ENCODE assay signal across 9 cellular contexts in genomic region chr7:3300651-3301471, GRCh38. TPM values are rescaled to one million over a fixed set of nuclear protein-coding genes. Genes with fewer than 3 reads are reported as not detected.
A peak's percentile ranks its signal among the peaks of the same experiment; 100 is the strongest.
DNase-seq lines count a peak whose midpoint lies in the region; ATAC-seq, FAIRE-seq and TF ChIP-seq lines count a peak whose summit lies in the region.
"Had no signal": no experiment of that assay in that cellular context is flagged by ENCODE, and none has a peak within 500 bp of the region (broad histone marks: within the 10 kb centered on the region; RNA-seq: fewer than 3 reads in every experiment).

A gene with protein sequence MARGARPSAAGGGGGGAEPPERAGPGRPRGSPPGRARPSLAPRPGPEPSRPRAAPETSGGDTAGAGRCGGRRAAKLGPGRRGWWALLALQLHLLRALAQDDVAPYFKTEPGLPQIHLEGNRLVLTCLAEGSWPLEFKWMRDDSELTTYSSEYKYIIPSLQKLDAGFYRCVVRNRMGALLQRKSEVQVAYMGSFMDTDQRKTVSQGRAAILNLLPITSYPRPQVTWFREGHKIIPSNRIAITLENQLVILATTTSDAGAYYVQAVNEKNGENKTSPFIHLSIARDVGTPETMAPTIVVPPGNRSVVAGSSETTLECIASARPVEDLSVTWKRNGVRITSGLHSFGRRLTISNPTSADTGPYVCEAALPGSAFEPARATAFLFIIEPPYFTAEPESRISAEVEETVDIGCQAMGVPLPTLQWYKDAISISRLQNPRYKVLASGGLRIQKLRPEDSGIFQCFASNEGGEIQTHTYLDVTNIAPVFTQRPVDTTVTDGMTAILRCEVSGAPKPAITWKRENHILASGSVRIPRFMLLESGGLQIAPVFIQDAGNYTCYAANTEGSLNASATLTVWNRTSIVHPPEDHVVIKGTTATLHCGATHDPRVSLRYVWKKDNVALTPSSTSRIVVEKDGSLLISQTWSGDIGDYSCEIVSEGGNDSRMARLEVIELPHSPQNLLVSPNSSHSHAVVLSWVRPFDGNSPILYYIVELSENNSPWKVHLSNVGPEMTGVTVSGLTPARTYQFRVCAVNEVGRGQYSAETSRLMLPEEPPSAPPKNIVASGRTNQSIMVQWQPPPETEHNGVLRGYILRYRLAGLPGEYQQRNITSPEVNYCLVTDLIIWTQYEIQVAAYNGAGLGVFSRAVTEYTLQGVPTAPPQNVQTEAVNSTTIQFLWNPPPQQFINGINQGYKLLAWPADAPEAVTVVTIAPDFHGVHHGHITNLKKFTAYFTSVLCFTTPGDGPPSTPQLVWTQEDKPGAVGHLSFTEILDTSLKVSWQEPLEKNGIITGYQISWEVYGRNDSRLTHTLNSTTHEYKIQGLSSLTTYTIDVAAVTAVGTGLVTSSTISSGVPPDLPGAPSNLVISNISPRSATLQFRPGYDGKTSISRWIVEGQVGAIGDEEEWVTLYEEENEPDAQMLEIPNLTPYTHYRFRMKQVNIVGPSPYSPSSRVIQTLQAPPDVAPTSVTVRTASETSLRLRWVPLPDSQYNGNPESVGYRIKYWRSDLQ (N-terminal part only) (plus strand): TSS chr7:3301252. CDS start chr7:3301587, 335 bp downstream.

- H3K4me1 ChIP-seq in OCI-LY1 (ENCODE audit: insufficient read depth, low read length, severe bottlenecking): peaks cover 48% of the 10 kb centered on the region

- H3K4me3 Mint-ChIP-seq in activated T-helper 1 cell treated with anti-CD3 and anti-CD28 coated beads, Interleukin-12 subunit alpha, Interleukin-12 subunit beta, Interleukin-2, Interleukin-4 antibody, amounts not matched to agents 30 ng/mL and 10 ng/mL and 1 ng/mL, durations not matched to agents 14 hours and 24 hours and 36 hours: peak within 1 kb of the TSS; percentile 73
- peak within 1 kb of the TSS; percentile 70 for H3K4me3 Mint-ChIP-seq in natural killer cell treated with Interleukin-12 subunit alpha and Interleukin-12 subunit beta and Interleukin-15 and Interleukin-18, amount 100 ng/mL, for 72 hours
- peak within 1 kb of the TSS; percentile 78 to 80 for H3K4me3 Mint-ChIP-seq in stimulated activated naive B cell treated with anti-CD40 and anti-IgM and Interleukin-4, amounts not matched to agents 10 μg/mL and 1 μg/mL and 100 μg/mL, for 72 hours

- no peaks in the 10 kb centered on the region for H3K27me3 ChIP-seq in OCI-LY1 (ENCODE audit: insufficient read depth, low read length)

- H3K9me3 Mint-ChIP-seq in activated T-helper 1 cell treated with anti-CD3 and anti-CD28 coated beads, Interleukin-12 subunit alpha, Interleukin-12 subunit beta, Interleukin-2, Interleukin-4 antibody, amounts not matched to agents 30 ng/mL and 10 ng/mL and 1 ng/mL, durations not matched to agents 14 hours and 24 hours and 36 hours: no peaks in the 10 kb centered on the region
- H3K9me3 Mint-ChIP-seq in natural killer cell treated with Interleukin-12 subunit alpha and Interleukin-12 subunit beta and Interleukin-15 and Interleukin-18, amount 100 ng/mL, for 72 hours: no peaks in the 10 kb centered on the region
- H3K9me3 Mint-ChIP-seq in stimulated activated naive B cell treated with anti-CD40 and anti-IgM and Interleukin-4, amounts not matched to agents 10 μg/mL and 1 μg/mL and 100 μg/mL, for 72 hours: peaks cover 0 to 2% of the 10 kb centered on the region in 2 donors

- no peaks in the 10 kb centered on the region for H3K36me3 Mint-ChIP-seq in activated T-helper 1 cell treated with anti-CD3 and anti-CD28 coated beads, Interleukin-12 subunit alpha, Interleukin-12 subunit beta, Interleukin-2, Interleukin-4 antibody, amounts not matched to agents 30 ng/mL and 10 ng/mL and 1 ng/mL, durations not matched to agents 14 hours and 24 hours and 36 hours (ENCODE audit: low read depth)
- no peaks in the 10 kb centered on the region for H3K36me3 Mint-ChIP-seq in natural killer cell treated with Interleukin-12 subunit alpha and Interleukin-12 subunit beta and Interleukin-15 and Interleukin-18, amount 100 ng/mL, for 72 hours
- H3K36me3 Mint-ChIP-seq in stimulated activated naive B cell treated with anti-CD40 and anti-IgM and Interleukin-4, amounts not matched to agents 10 μg/mL and 1 μg/mL and 100 μg/mL, for 72 hours: no peaks in the 10 kb centered on the region

- H3K9ac ChIP-seq in OCI-LY1 (ENCODE audit: low read length): peak within 1 kb of the TSS; percentile 71

- H3K4me1 Mint-ChIP-seq in activated T-helper 1 cell treated with anti-CD3 and anti-CD28 coated beads, Interleukin-12 subunit alpha, Interleukin-12 subunit beta, Interleukin-2, Interleukin-4 antibody, amounts not matched to agents 30 ng/mL and 10 ng/mL and 1 ng/mL, durations not matched to agents 14 hours and 24 hours and 36 hours (ENCODE audit: low read depth): peaks cover 18% of the 10 kb centered on the region
- H3K4me1 Mint-ChIP-seq in natural killer cell treated with Interleukin-12 subunit alpha and Interleukin-12 subunit beta and Interleukin-15 and Interleukin-18, amount 100 ng/mL, for 72 hours (ENCODE audit: low read depth in 2 of 2): peaks cover 0 to 13% of the 10 kb centered on the region in 2 donors
- H3K4me1 Mint-ChIP-seq in stimulated activated naive B cell treated with anti-CD40 and anti-IgM and Interleukin-4, amounts not matched to agents 10 μg/mL and 1 μg/mL and 100 μg/mL, for 72 hours: peaks cover 11 to 19% of the 10 kb centered on the region in 2 donors

- H3K27me3 Mint-ChIP-seq in activated T-helper 1 cell treated with anti-CD3 and anti-CD28 coated beads, Interleukin-12 subunit alpha, Interleukin-12 subunit beta, Interleukin-2, Interleukin-4 antibody, amounts not matched to agents 30 ng/mL and 10 ng/mL and 1 ng/mL, durations not matched to agents 14 hours and 24 hours and 36 hours (ENCODE audit: insufficient read depth): peaks cover 54% of the 10 kb centered on the region
- peaks cover 50 to 64% of the 10 kb centered on the region in 2 donors for H3K27me3 Mint-ChIP-seq in natural killer cell treated with Interleukin-12 subunit alpha and Interleukin-12 subunit beta and Interleukin-15 and Interleukin-18, amount 100 ng/mL, for 72 hours
- H3K27me3 Mint-ChIP-seq in stimulated activated naive B cell treated with anti-CD40 and anti-IgM and Interleukin-4, amounts not matched to agents 10 μg/mL and 1 μg/mL and 100 μg/mL, for 72 hours: peaks cover 53 to 60% of the 10 kb centered on the region in 2 donors

- no peaks in the 10 kb centered on the region for H3F3A ChIP-seq in OCI-LY1 (ENCODE audit: insufficient read depth, low read length)

- peak within 1 kb of the TSS; percentile 17 for H3K27ac ChIP-seq in OCI-LY1 (ENCODE audit: low read depth, low read length, poor library complexity, severe bottlenecking)

- peak within 1 kb of the TSS; percentile 40 for H3K27ac Mint-ChIP-seq in activated T-helper 1 cell treated with anti-CD3 and anti-CD28 coated beads, Interleukin-12 subunit alpha, Interleukin-12 subunit beta, Interleukin-2, Interleukin-4 antibody, amounts not matched to agents 30 ng/mL and 10 ng/mL and 1 ng/mL, durations not matched to agents 14 hours and 24 hours and 36 hours
- no peak within 1 kb of the TSS for H3K27ac Mint-ChIP-seq in natural killer cell treated with Interleukin-12 subunit alpha and Interleukin-12 subunit beta and Interleukin-15 and Interleukin-18, amount 100 ng/mL, for 72 hours
- peak within 1 kb of the TSS; percentile 9 for H3K27ac Mint-ChIP-seq in stimulated activated naive B cell treated with anti-CD40 and anti-IgM and Interleukin-4, amounts not matched to agents 10 μg/mL and 1 μg/mL and 100 μg/mL, for 72 hours

- H3K4me3 ChIP-seq in OCI-LY1 (ENCODE audit: low read depth, low read length, poor library complexity, severe bottlenecking): peak within 1 kb of the TSS; percentile 72
- peak within 1 kb of the TSS; percentile 13 for H3K4me3 ChIP-seq in fibroblast of mammary gland (ENCODE audit: control insufficient read depth, low read depth, low read length)

- H3K79me2 ChIP-seq in OCI-LY1 (ENCODE audit: insufficient read depth, low read length): peaks cover 40% of the 10 kb centered on the region

- no peaks in the 10 kb centered on the region for H3K9me3 ChIP-seq in OCI-LY1 (ENCODE audit: low read length)

- H4K20me1 ChIP-seq in OCI-LY1 (ENCODE audit: insufficient read depth, low read length): no peaks in the 10 kb centered on the region

- no peaks in the 10 kb centered on the region for H3K36me3 ChIP-seq in OCI-LY1 (ENCODE audit: insufficient read depth, low read length)

- TF ChIP-seq CTCF in OCI-LY1 (IDR thresholded peaks at IDR 0.05; ENCODE audit: low read length) (peak; percentile 73), fibroblast of mammary gland (conservative IDR thresholded peaks at IDR 0.05; ENCODE audit: control insufficient read depth, insufficient read depth, low read depth, low read length) (peak; percentile 38)

- peak; percentile 93 for ATAC-seq in GM21381 (IDR thresholded peaks at IDR 0.05; ENCODE audit: unreplicated experiment)
- ATAC-seq in natural killer cell treated with Interleukin-12 subunit alpha and Interleukin-12 subunit beta and Interleukin-15 and Interleukin-18, amount 100 ng/mL, for 72 hours: peak; percentile 93 to 97
- peak; percentile 91 to 93 for ATAC-seq in stimulated activated naive B cell treated with anti-CD40 and anti-IgM and Interleukin-4, amounts not matched to agents 10 μg/mL and 1 μg/mL and 100 μg/mL, for 72 hours (replicated peaks)

- H2AFZ ChIP-seq in OCI-LY1 (ENCODE audit: low read length): no peak within 1 kb of the TSS; the same call in 1 of the 2 replicates

- intact Hi-C loops in activated T-helper 1 cell treated with anti-CD3 and anti-CD28 coated beads, Interleukin-12 subunit alpha, Interleukin-12 subunit beta, Interleukin-2, Interleukin-4 antibody, amounts not matched to agents 30 ng/mL and 10 ng/mL and 1 ng/mL, durations not matched to agents 14 hours and 24 hours and 36 hours (cut with micrococcal nuclease): loop anchor here (1.0 to 2.0 kb wide), 8 partner anchors 108 to 596 kb away; no protein-coding TSS in a partner anchor

- peak within 1 kb of the TSS; percentile 87 for H3K4me2 ChIP-seq in OCI-LY1 (ENCODE audit: low read length)

- H3K9me2 ChIP-seq in OCI-LY1 (ENCODE audit: low read depth, low read length): no peaks in the 10 kb centered on the region

- peak; percentile 96 for FAIRE-seq in HTR-8/SVneo (lab: Jason Lieb, UNC)
- FAIRE-seq: colon had no signal

- DNase-seq in COLO668 (lab: John Stamatoyannopoulos, UW; ENCODE audit: unreplicated experiment) (peak; percentile 99), HTR-8/SVneo (ENCODE audit: insufficient read length, low spot score) (peak; percentile 88), fibroblast of mammary gland (ENCODE audit: low read depth) (peak; percentile 79)
- DNase-seq in activated T-helper 1 cell treated with anti-CD3 and anti-CD28 coated beads, Interleukin-12 subunit alpha, Interleukin-12 subunit beta, Interleukin-2, Interleukin-4 antibody, amounts not matched to agents 30 ng/mL and 10 ng/mL and 1 ng/mL, durations not matched to agents 14 hours and 24 hours and 36 hours (ENCODE audit: low spot score): peak; percentile 88
- DNase-seq in natural killer cell treated with Interleukin-12 subunit alpha and Interleukin-12 subunit beta and Interleukin-15 and Interleukin-18, amount 100 ng/mL, for 72 hours (ENCODE audit: low spot score): peak; percentile 95
- DNase-seq in stimulated activated naive B cell treated with anti-CD40 and anti-IgM and Interleukin-4, amounts not matched to agents 10 μg/mL and 1 μg/mL and 100 μg/mL, for 72 hours: peak; percentile 82

RNA-seq across cellular contexts. Expression of the gene that starts here (rescaled TPM):
- total RNA-seq in activated T-helper 1 cell treated with anti-CD3 and anti-CD28 coated beads, Interleukin-12 subunit alpha, Interleukin-12 subunit beta, Interleukin-2, Interleukin-4 antibody, amounts not matched to agents 30 ng/mL and 10 ng/mL and 1 ng/mL, durations not matched to agents 14 hours and 24 hours and 36 hours: 0.08 and 0.15 TPM in 2 replicates
- total RNA-seq in natural killer cell treated with Interleukin-12 subunit alpha and Interleukin-12 subunit beta and Interleukin-15 and Interleukin-18, amount 100 ng/mL, for 72 hours: under 1 TPM; 0.20 to 0.40 TPM

Comparison
In these comparisons a context has a peak if more than half of its experiments do, and no peak if none do; other contexts are left out.
1. Peak in every context shown above with its lines: DNase-seq, ATAC-seq, H3K4me3 ChIP-seq and H3K27ac ChIP-seq.
2. Peak in DNase-seq in activated T-helper 1 cell treated with anti-CD3 and anti-CD28 coated beads, Interleukin-12 subunit alpha, Interleukin-12 subunit beta, Interleukin-2, Interleukin-4 antibody, amounts not matched to agents 30 ng/mL and 10 ng/mL and 1 ng/mL, durations not matched to agents 14 hours and 24 hours and 36 hours; RNA of the gene not detected or under 1 TPM.
3. Peak in DNase-seq and ATAC-seq in natural killer cell treated with Interleukin-12 subunit alpha and Interleukin-12 subunit beta and Interleukin-15 and Interleukin-18, amount 100 ng/mL, for 72 hours; RNA of the gene not detected or under 1 TPM.
4. H3K27ac Mint-ChIP-seq: peak in activated T-helper 1 cell treated with anti-CD3 and anti-CD28 coated beads, Interleukin-12 subunit alpha, Interleukin-12 subunit beta, Interleukin-2, Interleukin-4 antibody, amounts not matched to agents 30 ng/mL and 10 ng/mL and 1 ng/mL, durations not matched to agents 14 hours and 24 hours and 36 hours (single experiment) and stimulated activated naive B cell treated with anti-CD40 and anti-IgM and Interleukin-4, amounts not matched to agents 10 μg/mL and 1 μg/mL and 100 μg/mL, for 72 hours (single experiment); none in natural killer cell treated with Interleukin-12 subunit alpha and Interleukin-12 subunit beta and Interleukin-15 and Interleukin-18, amount 100 ng/mL, for 72 hours (0 of 2).